Comparison of ENCODE assay signal across 10 cellular contexts in the genomic region with DNA sequence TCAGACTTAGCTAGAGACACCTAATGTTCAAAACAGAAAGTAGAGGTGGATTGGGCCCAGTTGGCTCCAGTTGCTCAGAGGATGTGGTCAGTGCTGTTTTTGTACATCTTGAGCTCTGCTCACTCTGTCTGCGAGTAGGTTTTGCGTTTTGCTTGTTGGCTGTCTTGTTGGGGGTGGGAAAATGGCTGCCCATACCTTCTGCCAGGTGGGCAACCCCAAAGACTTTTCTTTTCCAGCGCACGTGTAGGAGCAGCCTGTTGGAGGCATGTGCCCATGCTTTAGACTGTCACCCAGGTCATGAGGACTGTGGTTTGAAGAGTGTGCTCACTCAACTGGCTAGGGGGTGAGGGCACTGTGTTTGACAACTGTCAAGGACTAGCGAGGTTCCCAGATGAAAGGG.
DNase-seq lines count a peak whose midpoint lies in the region; ATAC-seq and TF ChIP-seq lines count a peak whose summit lies in the region.
"Had no signal": no experiment of that assay in that cellular context is flagged by ENCODE, and none has a peak within 500 bp of the region (broad histone marks: within the 10 kb centered on the region; RNA-seq: fewer than 3 reads in every experiment).

No MANE protein-coding gene starts in this region.

- peak overlapping the region; percentile 64 to 82 (median 68) for H3K4me3 Mint-ChIP-seq in CD4-positive, CD25-positive, alpha-beta regulatory T cell
- peak overlapping the region; percentile 49 for H3K4me3 Mint-ChIP-seq in activated CD8-positive, alpha-beta T cell treated with anti-CD3 and anti-CD28 coated beads for 36 hours
- no peak overlapping the region for H3K4me3 Mint-ChIP-seq in Caco-2 (ENCODE audit: unreplicated experiment)

- H3K4me3 ChIP-seq in CD4-positive, CD25-positive, alpha-beta regulatory T cell (ENCODE audit: low read depth, low read length): peak overlapping the region; percentile 27
- no peak overlapping the region for H3K4me3 ChIP-seq in Caco-2 (ENCODE audit: low read depth, low read length)
- H3K4me3 ChIP-seq: SJCRH30 had no signal

- H3K27me3 ChIP-seq in CD4-positive, CD25-positive, alpha-beta regulatory T cell (ENCODE audit: control insufficient read depth, insufficient read depth, low read length): no peaks in the 10 kb centered on the region
- no peaks in the 10 kb centered on the region for H3K27me3 ChIP-seq in Caco-2 (replicated peaks; ENCODE audit: control insufficient read depth, insufficient read depth, low read length)
- H3K27me3 ChIP-seq: SJCRH30 had no signal

- DNase-seq in CD4-positive, CD25-positive, alpha-beta regulatory T cell: peak in 2 of 3 donors; percentile 61 to 91
- DNase-seq in activated CD8-positive, alpha-beta T cell treated with anti-CD3 and anti-CD28 coated beads for 36 hours: peak; percentile 62
- no peak for DNase-seq in DMS53 (lab: John Stamatoyannopoulos, UW)
- no peak for DNase-seq in Caco-2
- no peak for DNase-seq in epidermal melanocyte (ENCODE audit: insufficient read length, low spot score)
- DNase-seq in DMS 273 treated with DMSO at 0.1 percent for 48 hours (lab: John Stamatoyannopoulos, UW): no peak
- DNase-seq: SJCRH30 had no signal

- no peaks in the 10 kb centered on the region for H3K36me3 ChIP-seq in CD4-positive, CD25-positive, alpha-beta regulatory T cell (ENCODE audit: control insufficient read depth, insufficient read depth, low read length)
- H3K36me3 ChIP-seq in Caco-2 (ENCODE audit: control insufficient read depth, insufficient read depth, low read length): no peaks in the 10 kb centered on the region
- H3K36me3 ChIP-seq: SJCRH30 had no signal

- intact Hi-C loops in activated CD8-positive, alpha-beta T cell treated with anti-CD3 and anti-CD28 coated beads for 36 hours (cut with micrococcal nuclease): no loop called here
- intact Hi-C loops in Caco-2 (cut with micrococcal nuclease; ENCODE audit: unreplicated experiment): no loop called here

- no peaks in the 10 kb centered on the region for H3K9me3 Mint-ChIP-seq in CD4-positive, CD25-positive, alpha-beta regulatory T cell
- H3K9me3 Mint-ChIP-seq in activated CD8-positive, alpha-beta T cell treated with anti-CD3 and anti-CD28 coated beads for 36 hours: no peaks in the 10 kb centered on the region
- H3K9me3 Mint-ChIP-seq in Caco-2 (ENCODE audit: unreplicated experiment): no peaks in the 10 kb centered on the region

- H3K27ac Mint-ChIP-seq in CD4-positive, CD25-positive, alpha-beta regulatory T cell: peak overlapping the region; percentile 94 to 95 (median 95)
- peak overlapping the region; percentile 87 for H3K27ac Mint-ChIP-seq in activated CD8-positive, alpha-beta T cell treated with anti-CD3 and anti-CD28 coated beads for 36 hours
- H3K27ac Mint-ChIP-seq in Caco-2 (ENCODE audit: unreplicated experiment): no peak overlapping the region

- no TSS peak for BruUV-seq in Caco-2 (replicated peaks; lab: Mats Ljungman, UMichigan)

- peaks cover 45 to 85% (median 53%) of the 10 kb centered on the region in 4 donors for H3K4me1 Mint-ChIP-seq in CD4-positive, CD25-positive, alpha-beta regulatory T cell
- peaks cover 65% of the 10 kb centered on the region for H3K4me1 Mint-ChIP-seq in activated CD8-positive, alpha-beta T cell treated with anti-CD3 and anti-CD28 coated beads for 36 hours (ENCODE audit: low read depth)
- no peaks in the 10 kb centered on the region for H3K4me1 Mint-ChIP-seq in Caco-2 (ENCODE audit: low read depth, unreplicated experiment)

- POLR2A ChIA-PET in activated CD8-positive, alpha-beta T cell treated with anti-CD3 and anti-CD28 coated beads for 36 hours (lab: Charles Lee): no interaction called here
- POLR2A ChIA-PET in Caco-2 (lab: Charles Lee): no interaction called here

- ATAC-seq in CD4-positive, CD25-positive, alpha-beta regulatory T cell (ENCODE audit: low read depth in 2 of 2): peak; percentile 76 to 78
- ATAC-seq in GM18909 (IDR thresholded peaks at IDR 0.05; ENCODE audit: poor library complexity, unreplicated experiment) (peak; percentile 75), HG03060 (IDR thresholded peaks at IDR 0.05; ENCODE audit: low read depth, unreplicated experiment) (peak; percentile 34)
- peak; percentile 72 for ATAC-seq in activated CD8-positive, alpha-beta T cell treated with anti-CD3 and anti-CD28 coated beads for 36 hours

- no peaks in the 10 kb centered on the region for H3K27me3 Mint-ChIP-seq in CD4-positive, CD25-positive, alpha-beta regulatory T cell
- no peaks in the 10 kb centered on the region for H3K27me3 Mint-ChIP-seq in activated CD8-positive, alpha-beta T cell treated with anti-CD3 and anti-CD28 coated beads for 36 hours
- H3K27me3 Mint-ChIP-seq in Caco-2 (ENCODE audit: insufficient read depth, unreplicated experiment): no peaks in the 10 kb centered on the region

- peaks cover 45% of the 10 kb centered on the region for H3K4me1 ChIP-seq in CD4-positive, CD25-positive, alpha-beta regulatory T cell (ENCODE audit: control insufficient read depth, insufficient read depth, low read length, poor library complexity, severe bottlenecking)
- peaks cover 3% of the 10 kb centered on the region; the same call in 1 of the 2 replicates for H3K4me1 ChIP-seq in Caco-2
- H3K4me1 ChIP-seq: SJCRH30 had no signal

- CTCF ChIA-PET in activated CD8-positive, alpha-beta T cell treated with anti-CD3 and anti-CD28 coated beads for 36 hours (lab: Charles Lee): interaction anchor here (3.7 kb wide), 1 partner anchor 13 kb away, joined by 24 read pairs; no protein-coding TSS in a partner anchor
- CTCF ChIA-PET in Caco-2 (lab: Charles Lee): no interaction called here

- no peaks in the 10 kb centered on the region for H3K9me3 ChIP-seq in CD4-positive, CD25-positive, alpha-beta regulatory T cell (ENCODE audit: control insufficient read depth in 2 of 2, low read length in 2 of 2)
- no peaks in the 10 kb centered on the region for H3K9me3 ChIP-seq in Caco-2
- H3K9me3 ChIP-seq: SJCRH30 had no signal

- peaks cover 11% of the 10 kb centered on the region for H3K36me3 Mint-ChIP-seq in CD4-positive, CD25-positive, alpha-beta regulatory T cell
- H3K36me3 Mint-ChIP-seq in activated CD8-positive, alpha-beta T cell treated with anti-CD3 and anti-CD28 coated beads for 36 hours (ENCODE audit: low read depth): peaks cover 7% of the 10 kb centered on the region
- H3K36me3 Mint-ChIP-seq in Caco-2 (ENCODE audit: insufficient read depth, unreplicated experiment): no peaks in the 10 kb centered on the region

- peak overlapping the region; percentile 34 for H3K27ac ChIP-seq in CD4-positive, CD25-positive, alpha-beta regulatory T cell (ENCODE audit: insufficient read depth, low read length, poor library complexity, severe bottlenecking)
- H3K27ac ChIP-seq: C4-2B, SJCRH30 had no signal

- no peak for TF ChIP-seq CTCF in activated CD8-positive, alpha-beta T cell treated with anti-CD3 and anti-CD28 coated beads for 36 hours (IDR thresholded peaks at IDR 0.05)
- no peak for TF ChIP-seq CTCF in Caco-2 (IDR thresholded peaks at IDR 0.05; ENCODE audit: insufficient read depth in 1 of 2, low read depth in 1 of 2, low read length in 1 of 2, severe bottlenecking in 1 of 2, unreplicated experiment in 1 of 2)

Comparison
In these comparisons a context has a peak if more than half of its experiments do, and no peak if none do; other contexts are left out.
1. DNase-seq: peak in CD4-positive, CD25-positive, alpha-beta regulatory T cell (2 of 3) and activated CD8-positive, alpha-beta T cell treated with anti-CD3 and anti-CD28 coated beads for 36 hours (single experiment); none in DMS53 (single experiment), Caco-2 (0 of 2), epidermal melanocyte (single experiment) and DMS 273 treated with DMSO at 0.1 percent for 48 hours (single experiment).
2. Peak in every context shown above with its lines, with median percentiles within 50 percentile points of each other: ATAC-seq.